1 cellular context compared by ENCODE assay signal in genomic region chr10:99318475-99318874, GRCh38.
TF ChIP-seq lines count a peak whose summit lies in the region.

No MANE protein-coding gene starts in this region.

TF ChIP-seq in HepG2, 621 proteins besides CTCF, POLR2A, EP300 and RAD21 (continued from another document and continues in another):
- TF ChIP-seq HNF1A (IDR thresholded peaks at IDR 0.05; ENCODE audit: low read depth) (no peak), HNF1A (CRISPR knock-in tag; IDR thresholded peaks at IDR 0.05; ENCODE audit: borderline replicate concordance) (no peak), KLF11 (CRISPR knock-in tag; IDR thresholded peaks at IDR 0.05) (no peak), PRDM10 (CRISPR knock-in tag; IDR thresholded peaks at IDR 0.05; ENCODE audit: low read depth) (no peak), ATF7-NPFF (CRISPR knock-in tag; IDR thresholded peaks at IDR 0.05; ENCODE audit: low read depth) (no peak), PLRG1 (conservative IDR thresholded peaks at IDR 0.05) (no peak), RNF2 (conservative IDR thresholded peaks at IDR 0.05; ENCODE audit: low read depth) (no peak), CEBPG (CRISPR knock-in tag; IDR thresholded peaks at IDR 0.05) (peak; percentile 44; the same call in 1 of the 2 replicates), LCORL (IDR thresholded peaks at IDR 0.05) (no peak), LCORL (CRISPR knock-in tag; IDR thresholded peaks at IDR 0.05) (no peak), NKX3-1 (CRISPR knock-in tag; IDR thresholded peaks at IDR 0.05) (no peak), ZNF264 (CRISPR knock-in tag; IDR thresholded peaks at IDR 0.05) (no peak), NBN (conservative IDR thresholded peaks at IDR 0.05) (no peak), FOXA1 (IDR thresholded peaks at IDR 0.05) (no peak), FOXA1 (CRISPR knock-in tag; IDR thresholded peaks at IDR 0.05) (peak; percentile 41; the same call in 1 of the 2 replicates), ELF3 (CRISPR knock-in tag; IDR thresholded peaks at IDR 0.05) (no peak), ZMAT3 (CRISPR knock-in tag; conservative IDR thresholded peaks at IDR 0.05) (no peak), MIER2 (CRISPR knock-in tag; IDR thresholded peaks at IDR 0.05) (peak; percentile 39; the same call in 1 of the 2 replicates), RXRB (CRISPR knock-in tag; IDR thresholded peaks at IDR 0.05; ENCODE audit: borderline replicate concordance) (0 out of 2 replicates have a peak, but pooled peaks have one; percentile 14), TEAD3 (CRISPR knock-in tag; optimal IDR thresholded peaks at IDR 0.05; ENCODE audit: borderline replicate concordance) (peak; percentile 19), ZFP90 (CRISPR knock-in tag; IDR thresholded peaks at IDR 0.05; ENCODE audit: borderline replicate concordance) (no peak), FOXP4 (CRISPR knock-in tag; IDR thresholded peaks at IDR 0.05) (no peak), ZNF3 (CRISPR knock-in tag; IDR thresholded peaks at IDR 0.05) (no peak), ZNF616 (CRISPR knock-in tag; IDR thresholded peaks at IDR 0.05; ENCODE audit: low read depth) (no peak), RARA (CRISPR knock-in tag; IDR thresholded peaks at IDR 0.05) (0 out of 2 replicates have a peak, but pooled peaks have one; percentile 9), MED1 (CRISPR knock-in tag; IDR thresholded peaks at IDR 0.05) (0 out of 2 replicates have a peak, but pooled peaks have one; percentile 24), JARID2 (CRISPR knock-in tag; IDR thresholded peaks at IDR 0.05; ENCODE audit: insufficient replicate concordance) (no peak), ZNF569 (CRISPR knock-in tag; IDR thresholded peaks at IDR 0.05; ENCODE audit: borderline replicate concordance) (no peak), ZMYM4 (CRISPR knock-in tag; IDR thresholded peaks at IDR 0.05) (peak; percentile 24; the same call in 1 of the 2 replicates), ZNF776 (CRISPR knock-in tag; IDR thresholded peaks at IDR 0.05) (no peak), BRF2 (CRISPR knock-in tag; IDR thresholded peaks at IDR 0.05) (no peak), THYN1 (CRISPR knock-in tag; IDR thresholded peaks at IDR 0.05; ENCODE audit: borderline replicate concordance, low read depth) (no peak), ZNF747 (CRISPR knock-in tag; IDR thresholded peaks at IDR 0.05; ENCODE audit: borderline replicate concordance) (no peak), ATRX (CRISPR knock-in tag; IDR thresholded peaks at IDR 0.05; ENCODE audit: borderline replicate concordance) (no peak), SALL1 (CRISPR knock-in tag; IDR thresholded peaks at IDR 0.05) (peak; percentile 55; the same call in 1 of the 2 replicates), MAZ (IDR thresholded peaks at IDR 0.05; ENCODE audit: borderline replicate concordance, low read depth, low read length) (no peak), MAZ (CRISPR knock-in tag; IDR thresholded peaks at IDR 0.05; ENCODE audit: low read depth) (no peak)
- TF ChIP-seq, protein P1, sequence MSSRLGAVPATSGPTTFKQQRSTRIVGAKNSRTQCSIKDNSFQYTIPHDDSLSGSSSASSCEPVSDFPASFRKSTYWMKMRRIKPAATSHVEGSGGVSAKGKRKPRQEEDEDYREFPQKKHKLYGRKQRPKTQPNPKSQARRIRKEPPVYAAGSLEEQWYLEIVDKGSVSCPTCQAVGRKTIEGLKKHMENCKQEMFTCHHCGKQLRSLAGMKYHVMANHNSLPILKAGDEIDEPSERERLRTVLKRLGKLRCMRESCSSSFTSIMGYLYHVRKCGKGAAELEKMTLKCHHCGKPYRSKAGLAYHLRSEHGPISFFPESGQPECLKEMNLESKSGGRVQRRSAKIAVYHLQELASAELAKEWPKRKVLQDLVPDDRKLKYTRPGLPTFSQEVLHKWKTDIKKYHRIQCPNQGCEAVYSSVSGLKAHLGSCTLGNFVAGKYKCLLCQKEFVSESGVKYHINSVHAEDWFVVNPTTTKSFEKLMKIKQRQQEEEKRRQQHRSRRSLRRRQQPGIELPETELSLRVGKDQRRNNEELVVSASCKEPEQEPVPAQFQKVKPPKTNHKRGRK (CRISPR knock-in tag; IDR thresholded peaks at IDR 0.05), result no peak
- TF ChIP-seq, protein P2, sequence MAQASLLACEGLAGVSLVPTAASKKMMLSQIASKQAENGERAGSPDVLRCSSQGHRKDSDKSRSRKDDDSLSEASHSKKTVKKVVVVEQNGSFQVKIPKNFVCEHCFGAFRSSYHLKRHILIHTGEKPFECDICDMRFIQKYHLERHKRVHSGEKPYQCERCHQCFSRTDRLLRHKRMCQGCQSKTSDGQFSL (CRISPR knock-in tag; IDR thresholded peaks at IDR 0.05), result no peak
- TF ChIP-seq, protein P3, sequence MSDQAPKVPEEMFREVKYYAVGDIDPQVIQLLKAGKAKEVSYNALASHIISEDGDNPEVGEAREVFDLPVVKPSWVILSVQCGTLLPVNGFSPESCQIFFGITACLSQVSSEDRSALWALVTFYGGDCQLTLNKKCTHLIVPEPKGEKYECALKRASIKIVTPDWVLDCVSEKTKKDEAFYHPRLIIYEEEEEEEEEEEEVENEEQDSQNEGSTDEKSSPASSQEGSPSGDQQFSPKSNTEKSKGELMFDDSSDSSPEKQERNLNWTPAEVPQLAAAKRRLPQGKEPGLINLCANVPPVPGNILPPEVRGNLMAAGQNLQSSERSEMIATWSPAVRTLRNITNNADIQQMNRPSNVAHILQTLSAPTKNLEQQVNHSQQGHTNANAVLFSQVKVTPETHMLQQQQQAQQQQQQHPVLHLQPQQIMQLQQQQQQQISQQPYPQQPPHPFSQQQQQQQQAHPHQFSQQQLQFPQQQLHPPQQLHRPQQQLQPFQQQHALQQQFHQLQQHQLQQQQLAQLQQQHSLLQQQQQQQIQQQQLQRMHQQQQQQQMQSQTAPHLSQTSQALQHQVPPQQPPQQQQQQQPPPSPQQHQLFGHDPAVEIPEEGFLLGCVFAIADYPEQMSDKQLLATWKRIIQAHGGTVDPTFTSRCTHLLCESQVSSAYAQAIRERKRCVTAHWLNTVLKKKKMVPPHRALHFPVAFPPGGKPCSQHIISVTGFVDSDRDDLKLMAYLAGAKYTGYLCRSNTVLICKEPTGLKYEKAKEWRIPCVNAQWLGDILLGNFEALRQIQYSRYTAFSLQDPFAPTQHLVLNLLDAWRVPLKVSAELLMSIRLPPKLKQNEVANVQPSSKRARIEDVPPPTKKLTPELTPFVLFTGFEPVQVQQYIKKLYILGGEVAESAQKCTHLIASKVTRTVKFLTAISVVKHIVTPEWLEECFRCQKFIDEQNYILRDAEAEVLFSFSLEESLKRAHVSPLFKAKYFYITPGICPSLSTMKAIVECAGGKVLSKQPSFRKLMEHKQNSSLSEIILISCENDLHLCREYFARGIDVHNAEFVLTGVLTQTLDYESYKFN (CRISPR knock-in tag; conservative IDR thresholded peaks at IDR 0.05), result peak; percentile 53
- TF ChIP-seq, protein P4, sequence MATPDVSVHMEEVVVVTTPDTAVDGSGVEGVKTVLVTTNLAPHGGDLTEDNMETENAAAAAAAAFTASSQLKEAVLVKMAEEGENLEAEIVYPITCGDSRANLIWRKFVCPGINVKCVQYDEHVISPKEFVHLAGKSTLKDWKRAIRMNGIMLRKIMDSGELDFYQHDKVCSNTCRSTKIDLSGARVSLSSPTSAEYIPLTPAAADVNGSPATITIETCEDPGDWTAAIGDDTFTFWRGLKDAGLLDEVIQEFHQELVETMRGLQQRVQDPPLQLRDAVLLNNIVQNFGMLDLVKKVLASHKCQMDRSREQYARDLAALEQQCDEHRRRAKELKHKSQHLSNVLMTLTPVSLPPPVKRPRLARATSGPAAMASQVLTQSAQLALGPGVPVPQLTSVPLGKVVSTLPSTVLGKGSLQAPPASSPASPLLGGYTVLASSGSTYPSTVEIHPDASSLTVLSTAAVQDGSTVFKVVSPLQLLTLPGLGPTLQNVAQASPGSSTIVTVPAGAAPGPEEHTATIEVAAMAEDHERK (CRISPR knock-in tag; IDR thresholded peaks at IDR 0.05; ENCODE audit: low read depth), result no peak
- TF ChIP-seq, protein P5, sequence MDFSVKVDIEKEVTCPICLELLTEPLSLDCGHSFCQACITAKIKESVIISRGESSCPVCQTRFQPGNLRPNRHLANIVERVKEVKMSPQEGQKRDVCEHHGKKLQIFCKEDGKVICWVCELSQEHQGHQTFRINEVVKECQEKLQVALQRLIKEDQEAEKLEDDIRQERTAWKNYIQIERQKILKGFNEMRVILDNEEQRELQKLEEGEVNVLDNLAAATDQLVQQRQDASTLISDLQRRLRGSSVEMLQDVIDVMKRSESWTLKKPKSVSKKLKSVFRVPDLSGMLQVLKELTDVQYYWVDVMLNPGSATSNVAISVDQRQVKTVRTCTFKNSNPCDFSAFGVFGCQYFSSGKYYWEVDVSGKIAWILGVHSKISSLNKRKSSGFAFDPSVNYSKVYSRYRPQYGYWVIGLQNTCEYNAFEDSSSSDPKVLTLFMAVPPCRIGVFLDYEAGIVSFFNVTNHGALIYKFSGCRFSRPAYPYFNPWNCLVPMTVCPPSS (IDR thresholded peaks at IDR 0.05), result no peak
